8 cellular contexts compared by ENCODE assay signal in the genomic region with DNA sequence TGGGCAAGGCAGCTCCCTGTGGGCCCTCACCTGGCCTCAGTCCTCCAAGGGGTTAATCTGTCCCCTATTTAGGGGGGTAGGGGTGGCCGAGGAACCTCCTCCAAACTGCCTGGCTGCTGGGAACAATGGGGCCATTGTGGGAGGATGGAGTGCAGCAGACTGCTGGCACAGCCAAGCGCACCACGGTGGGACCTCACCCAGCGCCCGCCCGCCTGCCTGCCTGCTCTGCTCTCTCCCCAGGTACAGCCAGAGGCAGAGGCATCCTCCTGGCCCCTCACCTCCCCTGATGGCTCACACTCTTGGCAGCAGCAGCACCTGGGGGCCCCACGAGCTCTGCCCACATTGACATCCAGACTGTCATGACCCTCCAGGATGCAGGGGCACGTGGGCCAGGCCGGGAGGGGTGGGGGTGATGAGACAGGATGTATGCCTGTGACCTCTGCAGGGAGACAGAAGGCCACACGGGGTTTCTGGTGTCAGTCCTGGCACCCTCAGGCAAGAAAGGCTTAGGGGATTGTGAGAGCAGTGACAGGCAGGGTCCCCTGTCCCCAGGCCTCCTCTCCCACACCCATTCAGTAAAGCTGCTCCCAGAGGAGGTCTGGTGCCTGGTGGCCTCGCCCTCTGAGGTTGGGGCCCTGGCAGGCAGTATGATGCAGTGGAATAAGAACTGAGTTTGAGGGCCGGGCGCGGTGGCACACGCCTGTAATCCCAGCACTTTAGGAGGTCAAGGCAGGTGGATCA. TPM values are rescaled to one million over a fixed set of nuclear protein-coding genes. Genes with fewer than 3 reads are reported as not detected.
DNase-seq lines count a peak whose midpoint lies in the region; ATAC-seq, FAIRE-seq and TF ChIP-seq lines count a peak whose summit lies in the region.

No MANE protein-coding gene starts in this region.

- peaks cover 76% of the 10 kb centered on the region for H3K4me1 Mint-ChIP-seq in T-helper 2 cell treated with Interferon-gamma antibody and Interleukin-4, amounts not matched to agents 5 μg/mL and 100 μg/mL, for 36 hours (ENCODE audit: low read depth)

- peak overlapping the region; percentile 65 for H3K4me3 Mint-ChIP-seq in T-helper 2 cell treated with Interferon-gamma antibody and Interleukin-4, amounts not matched to agents 5 μg/mL and 100 μg/mL, for 36 hours

- H3K36me3 ChIP-seq in upper lobe of right lung, result no peaks in the 10 kb centered on the region

- TF ChIP-seq CTCF in upper lobe of right lung (IDR thresholded peaks at IDR 0.05), result no peak

- intact Hi-C loops in upper lobe of right lung (cut with DNase I), result no loop called here

- no peak for FAIRE-seq in H54 (lab: Jason Lieb, UNC)

- H3K27me3 ChIP-seq in upper lobe of right lung, result no peaks in the 10 kb centered on the region

- H3K9me3 ChIP-seq in upper lobe of right lung, result no peaks in the 10 kb centered on the region

- no peaks in the 10 kb centered on the region for H3K9me3 Mint-ChIP-seq in T-helper 2 cell treated with Interferon-gamma antibody and Interleukin-4, amounts not matched to agents 5 μg/mL and 100 μg/mL, for 36 hours

- H3K27ac Mint-ChIP-seq in T-helper 2 cell treated with Interferon-gamma antibody and Interleukin-4, amounts not matched to agents 5 μg/mL and 100 μg/mL, for 36 hours, result peak overlapping the region; percentile 92

- peak overlapping the region; percentile 19 for H3K4me3 ChIP-seq in upper lobe of right lung

- ATAC-seq in HG03108 (IDR thresholded peaks at IDR 0.05; ENCODE audit: unreplicated experiment) (peak; percentile 48), upper lobe of right lung (no peak), GM21723 (IDR thresholded peaks at IDR 0.05; ENCODE audit: unreplicated experiment) (no peak), HG03159 (IDR thresholded peaks at IDR 0.05; ENCODE audit: unreplicated experiment) (no peak)

- peaks cover 94% of the 10 kb centered on the region for H3K4me1 ChIP-seq in upper lobe of right lung

- TF ChIP-seq POLR2A in H54 (IDR thresholded peaks at IDR 0.05; ENCODE audit: low read depth, low read length), result no peak

- no peaks in the 10 kb centered on the region for H3K27me3 Mint-ChIP-seq in T-helper 2 cell treated with Interferon-gamma antibody and Interleukin-4, amounts not matched to agents 5 μg/mL and 100 μg/mL, for 36 hours (ENCODE audit: low read depth)

- DNase-seq in T-helper 2 cell treated with Interferon-gamma antibody and Interleukin-4, amounts not matched to agents 5 μg/mL and 100 μg/mL, for 36 hours (ENCODE audit: low spot score), result peak; percentile 50
- DNase-seq in cerebellar cortex (ENCODE audit: low spot score), result peak; percentile 42
- DNase-seq in myocyte (ENCODE audit: low read depth), result peak; percentile 40
- no peak for DNase-seq in upper lobe of right lung
- no peak for DNase-seq in H54 (ENCODE audit: insufficient read length, low spot score)

- H3K27ac ChIP-seq in upper lobe of right lung, result peak overlapping the region; percentile 86

- peaks cover 15% of the 10 kb centered on the region for H3K36me3 Mint-ChIP-seq in T-helper 2 cell treated with Interferon-gamma antibody and Interleukin-4, amounts not matched to agents 5 μg/mL and 100 μg/mL, for 36 hours (ENCODE audit: low read depth)

RNA-seq across cellular contexts. Expression of a gene that starts 11.4 kb away (rescaled TPM):
- total RNA-seq in myocyte, result 15.2 and 22.1 TPM in 2 replicates
- 36.4 TPM for polyA plus RNA-seq in myocyte (2012)
- total RNA-seq in upper lobe of right lung, result 62.5 TPM

RNA-seq across cellular contexts. Expression of a gene that starts 30.7 kb away (rescaled TPM):
- total RNA-seq in myocyte, result not detected in 2 replicates
- polyA plus RNA-seq in myocyte (2012), result not detected
- total RNA-seq in upper lobe of right lung, result not detected

RNA-seq across cellular contexts. Expression of a gene that starts 41.8 kb away (rescaled TPM):
- not detected in 2 replicates for total RNA-seq in myocyte
- polyA plus RNA-seq in myocyte (2012), result 0.82 TPM
- not detected for total RNA-seq in upper lobe of right lung

RNA-seq across cellular contexts. Expression of a gene that starts 57.2 kb away (rescaled TPM):
- total RNA-seq in myocyte, result not detected in 2 replicates
- polyA plus RNA-seq in myocyte (2012), result not detected
- not detected for total RNA-seq in upper lobe of right lung

Comparison
In these comparisons a context has a peak if more than half of its experiments do, and no peak if none do; other contexts are left out.
1. DNase-seq: peak in T-helper 2 cell treated with Interferon-gamma antibody and Interleukin-4, amounts not matched to agents 5 μg/mL and 100 μg/mL, for 36 hours (single experiment), cerebellar cortex (single experiment) and myocyte (single experiment); none in upper lobe of right lung (single experiment) and H54 (single experiment).